21 cellular contexts compared by ENCODE assay signal in the genomic region with DNA sequence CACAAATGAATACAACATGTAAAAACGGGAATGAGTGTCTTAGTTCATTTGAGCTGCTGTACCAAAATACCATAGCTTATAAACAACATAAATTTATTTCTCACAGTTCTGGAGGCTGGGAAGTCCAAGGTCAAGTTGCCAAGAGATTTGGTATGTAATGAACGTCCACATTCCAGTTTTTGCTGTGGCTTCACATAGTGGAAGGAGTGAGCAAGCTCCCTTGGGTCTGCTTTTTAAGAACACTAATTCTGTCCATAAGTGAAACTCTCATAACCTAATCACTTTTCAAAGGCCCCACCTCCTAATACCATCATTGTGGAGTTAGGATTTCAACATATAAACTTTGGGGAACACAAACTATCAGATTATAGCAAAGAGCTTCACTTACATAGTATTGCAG.
"Had no signal": no experiment of that assay in that cellular context is flagged by ENCODE, and none has a peak within 500 bp of the region (broad histone marks: within the 10 kb centered on the region; RNA-seq: fewer than 3 reads in every experiment).

No MANE protein-coding gene starts in this region.

- H3K36me3 ChIP-seq: left ventricle myocardium inferior, pancreas, right atrium auricular region, right lobe of liver, spleen, suprapubic skin, thoracic aorta, tibial artery, upper lobe of right lung had no signal

- H3K4me2 ChIP-seq: hepatocyte had no signal

- ATAC-seq: mucosa of descending colon; naive thymus-derived CD4-positive, alpha-beta T cell; pancreas; right lobe of liver; stimulated activated effector memory CD8-positive, alpha-beta T cell treated with anti-CD3 and anti-CD28 coated beads, Interleukin-12 subunit alpha, Interleukin-12 subunit beta, amount 100 ng/mL, for 72 hours; upper lobe of right lung had no signal

- H3K4me1 ChIP-seq: left ventricle myocardium inferior, pancreas, right atrium auricular region, right lobe of liver, spleen, suprapubic skin, tibial artery, upper lobe of right lung had no signal

- H3K79me2 ChIP-seq: hepatocyte had no signal

- H3K27ac ChIP-seq: hepatocyte, left ventricle myocardium inferior, pancreas, right atrium auricular region, right lobe of liver, spleen, suprapubic skin, thoracic aorta, tibial artery, upper lobe of right lung had no signal

- H3K27me3 ChIP-seq: hepatocyte, pancreas, right atrium auricular region, right lobe of liver, spleen, suprapubic skin, tibial artery, upper lobe of right lung had no signal

- H2AFZ ChIP-seq: hepatocyte had no signal

- DNase-seq: islet precursor cell; left ventricle myocardium inferior; midbrain; mucosa of descending colon; naive thymus-derived CD4-positive, alpha-beta T cell; nucleus accumbens; pancreas; right lobe of liver; small intestine; spleen; stimulated activated CD4-positive, alpha-beta T cell treated with anti-CD3 and anti-CD28 coated beads, Interleukin-4, amount 100 ng/mL, for 24 hours; stimulated activated naive CD4-positive, alpha-beta T cell; tibial artery; trophoblast cell; upper lobe of right lung had no signal

- H3K9me3 ChIP-seq: mucosa of descending colon, pancreas, right atrium auricular region, right lobe of liver, suprapubic skin, thoracic aorta, tibial artery, upper lobe of right lung had no signal

- H3K4me3 ChIP-seq: hepatocyte, left ventricle myocardium inferior, lung, mucosa of descending colon, pancreas, right atrium auricular region, right lobe of liver, spleen, suprapubic skin, thoracic aorta, tibial artery, upper lobe of right lung had no signal
